Comparison of ENCODE assay signal across 8 cellular contexts in the genomic region with DNA sequence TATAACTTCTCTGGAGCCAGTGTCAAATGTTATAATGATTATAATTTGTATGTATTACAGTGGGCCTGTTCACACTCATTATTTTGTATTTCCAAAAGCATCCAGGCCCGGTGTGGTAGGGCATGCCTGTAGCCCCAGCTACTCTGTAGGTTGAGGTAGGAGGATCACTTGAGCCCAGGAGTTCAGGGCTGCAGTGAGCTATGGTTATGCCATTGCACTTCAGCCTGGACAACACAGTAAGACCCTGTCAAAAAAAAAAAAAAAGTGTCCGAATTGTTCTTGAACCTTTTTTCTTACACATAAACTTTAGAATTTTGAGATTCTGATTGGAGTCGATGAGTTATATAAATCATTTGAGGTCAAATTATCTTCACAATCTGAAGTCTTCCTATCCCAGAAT. TPM values are rescaled to one million over a fixed set of nuclear protein-coding genes. Genes with fewer than 3 reads are reported as not detected.
DNase-seq lines count a peak whose midpoint lies in the region; FAIRE-seq and TF ChIP-seq lines count a peak whose summit lies in the region.

No MANE protein-coding gene starts in this region.

- H4K20me1 ChIP-seq in H1 (replicated peaks in 1 of 2; ENCODE audit: control insufficient read depth in 1 of 2, insufficient read depth in 2 of 2, low read length in 2 of 2) (no peaks in the 10 kb centered on the region), osteoblast (ENCODE audit: insufficient read depth, low read length) (peaks cover 4% of the 10 kb centered on the region)

- H3K9me3 Mint-ChIP-seq in Caco-2 (ENCODE audit: unreplicated experiment), result peaks cover 32% of the 10 kb centered on the region

- DNase-seq in Caco-2, result no peak
- no peak for DNase-seq in NT2/D1 (ENCODE audit: low read depth, low spot score)
- DNase-seq in H1 (ENCODE audit: low read depth in 1 of 2, low spot score in 2 of 2), result no peak
- no peak for DNase-seq in osteoblast (ENCODE audit: insufficient read length, low spot score, missing footprints)
- DNase-seq in stimulated activated CD4-positive, alpha-beta T cell treated with anti-CD3 and anti-CD28 coated beads, Interleukin-15, amount 100 ng/mL, for 24 hours, result no peak
- no peak for DNase-seq in NCI-H1436 (lab: John Stamatoyannopoulos, UW)
- DNase-seq in UCSD-AML1 (lab: John Stamatoyannopoulos, UW; ENCODE audit: unreplicated experiment), result no peak
- DNase-seq in GM03348 (ENCODE audit: low spot score), result no peak

- no peak overlapping the region; the same call in 1 of the 2 replicates for H4K8ac ChIP-seq in H1 (ENCODE audit: extremely low read depth, insufficient read depth, low read length)

- no peak overlapping the region for H3K18ac ChIP-seq in H1 (ENCODE audit: extremely low read depth, low read length)

- H2BK5ac ChIP-seq in H1 (ENCODE audit: low read depth, low read length), result no peak overlapping the region

- H2AFZ ChIP-seq in H1 (ENCODE audit: low read length), result no peak overlapping the region
- no peak overlapping the region for H2AFZ ChIP-seq in osteoblast (ENCODE audit: low read length)

- H3K23ac ChIP-seq in H1 (ENCODE audit: insufficient read length), result no peak overlapping the region

- intact Hi-C loops in Caco-2 (cut with micrococcal nuclease; ENCODE audit: unreplicated experiment), result no loop called here

- no peak overlapping the region for H2BK20ac ChIP-seq in H1 (ENCODE audit: low read length)

- no peak for FAIRE-seq in H1 (lab: Jason Lieb, UNC)

- H3K23me2 ChIP-seq in H1 (ENCODE audit: low read depth, low read length), result no peaks in the 10 kb centered on the region

- no TSS peak for BruUV-seq in Caco-2 (replicated peaks; lab: Mats Ljungman, UMichigan)

- TF ChIP-seq CTCF in Caco-2 (IDR thresholded peaks at IDR 0.05; ENCODE audit: insufficient read depth in 1 of 2, low read depth in 1 of 2, low read length in 1 of 2, severe bottlenecking in 1 of 2, unreplicated experiment in 1 of 2), result no peak
- TF ChIP-seq CTCF in H1 (IDR thresholded peaks at IDR 0.05; ENCODE audit: control extremely low read depth in 1 of 3, insufficient read depth in 1 of 3, low read depth in 1 of 3, low read length in 3 of 3), result no peak
- no peak for TF ChIP-seq CTCF in osteoblast (IDR thresholded peaks at IDR 0.05; ENCODE audit: extremely low read depth, low read depth, low read length)

- H4K91ac ChIP-seq in H1 (replicated peaks; ENCODE audit: insufficient read length, low read length), result no peak overlapping the region

- POLR2A ChIA-PET in Caco-2 (lab: Charles Lee), result interaction anchor here (0.7 kb wide), 1 partner anchor 151 kb away, joined by 3 read pairs; a partner anchor contains a TSS
- POLR2A ChIA-PET in H1 (lab: Charles Lee; ENCODE audit: partially characterized antibody), result interaction anchor here (0.5 to 4.1 kb wide), 16 partner anchors 9 to 143 kb away, joined by 3 to 24 read pairs (median 6); a partner anchor contains a TSS

- H2BK12ac ChIP-seq in H1 (ENCODE audit: low read depth, low read length), result no peak overlapping the region

- WGBS in H1 (ENCODE audit: extremely low coverage in 1 of 2, insufficient coverage in 1 of 2, insufficient read length in 1 of 2, insufficient replicate concordance in 2 of 2, low coverage in 1 of 2, low lambda C conversion rate in 2 of 2, missing lambda C conversion rate in 1 of 2), 2 experiments, result 82% methylated on average over 3 of the region's 3 CpGs; no CpG with 5 or more reads in 1 of the 2 experiments

- H3K14ac ChIP-seq in H1 (ENCODE audit: insufficient read length), result no peak overlapping the region

- H3K9me3 ChIP-seq in Caco-2 (peaks cover 25% of the 10 kb centered on the region), NT2/D1 (ENCODE audit: insufficient read depth, low read length) (peaks cover 51% of the 10 kb centered on the region), H1 (ENCODE audit: insufficient read depth in 2 of 2, low read depth in 1 of 2, low read length in 1 of 2) (peaks cover 45 to 46% of the 10 kb centered on the region in 2 experiments), osteoblast (ENCODE audit: low read depth, low read length) (peaks cover 27% of the 10 kb centered on the region)

- H3K36me3 ChIP-seq in Caco-2 (ENCODE audit: control insufficient read depth, insufficient read depth, low read length) (no peaks in the 10 kb centered on the region; the same call in 1 of the 2 replicates), NT2/D1 (ENCODE audit: insufficient read depth, insufficient read length, low read length) (peaks cover 47% of the 10 kb centered on the region), H1 (ENCODE audit: control insufficient read depth in 2 of 4, insufficient read depth in 4 of 4, low read length in 3 of 4) (peaks cover 10 to 43% (median 26%) of the 10 kb centered on the region in 4 experiments; a peak in 7 of 8 replicates), osteoblast (ENCODE audit: insufficient read depth, low read length) (peaks cover 39% of the 10 kb centered on the region)

- TF ChIP-seq POLR2A in H1 (IDR thresholded peaks at IDR 0.05; ENCODE audit: control extremely low read depth in 1 of 2, low read depth in 2 of 2, low read length in 2 of 2), result no peak

- no peak for TF ChIP-seq RAD21 in H1 (IDR thresholded peaks at IDR 0.05 in 1 of 2, conservative IDR thresholded peaks at IDR 0.05 in 1 of 2; ENCODE audit: low read depth in 2 of 2, low read length in 2 of 2)

- no peaks in the 10 kb centered on the region for H3K4me1 Mint-ChIP-seq in Caco-2 (ENCODE audit: low read depth, unreplicated experiment)

- H3K27ac ChIP-seq in H1 (ENCODE audit: low read depth, low read length) (no peak overlapping the region), osteoblast (ENCODE audit: low read depth, low read length) (no peak overlapping the region)

- H3K4me2 ChIP-seq in H1 (ENCODE audit: insufficient read depth in 1 of 2, low read depth in 2 of 2, low read length in 2 of 2) (peak overlapping the region; percentile 57 to 73), osteoblast (ENCODE audit: insufficient read depth, low read length) (peak overlapping the region; percentile 69)

- peaks cover 44% of the 10 kb centered on the region for H3K36me3 Mint-ChIP-seq in Caco-2 (ENCODE audit: insufficient read depth, unreplicated experiment)

- TF ChIP-seq EP300 in H1 (IDR thresholded peaks at IDR 0.05; ENCODE audit: borderline replicate concordance in 1 of 2, low read depth in 2 of 2, low read length in 2 of 2), result no peak

- H3K9ac ChIP-seq in NT2/D1 (ENCODE audit: insufficient read length, low read depth) (peak overlapping the region; percentile 37), H1 (replicated peaks in 1 of 4; ENCODE audit: extremely low read depth in 1 of 4, low read depth in 3 of 4, low read length in 3 of 4) (no peak overlapping the region)

- no peaks in the 10 kb centered on the region for H3K27me3 ChIP-seq in Caco-2 (replicated peaks; ENCODE audit: control insufficient read depth, insufficient read depth, low read length)
- H3K27me3 ChIP-seq in NT2/D1 (ENCODE audit: insufficient read depth, insufficient read length), result no peaks in the 10 kb centered on the region
- H3K27me3 ChIP-seq in H1 (replicated peaks in 1 of 4; ENCODE audit: control insufficient read depth in 3 of 4, extremely low read depth in 1 of 4, insufficient read depth in 3 of 4, low read length in 3 of 4), result no peaks in the 10 kb centered on the region
- H3K27me3 ChIP-seq in osteoblast (ENCODE audit: insufficient read depth, low read length), result no peaks in the 10 kb centered on the region

- no peaks in the 10 kb centered on the region for H3K27me3 Mint-ChIP-seq in Caco-2 (ENCODE audit: insufficient read depth, unreplicated experiment)

- H3K4me1 ChIP-seq in Caco-2, result no peaks in the 10 kb centered on the region
- no peaks in the 10 kb centered on the region for H3K4me1 ChIP-seq in NT2/D1 (ENCODE audit: insufficient read depth, insufficient read length)
- no peaks in the 10 kb centered on the region for H3K4me1 ChIP-seq in H1 (replicated peaks in 1 of 4; ENCODE audit: control insufficient read depth in 3 of 4, insufficient read depth in 4 of 4, low read length in 3 of 4)
- H3K4me1 ChIP-seq in osteoblast (ENCODE audit: insufficient read depth, low read length), result peaks cover 7% of the 10 kb centered on the region

- CTCF ChIA-PET in Caco-2 (lab: Charles Lee) (no interaction called here), H1 (lab: Charles Lee; ENCODE audit: partially characterized antibody) (no interaction called here)

- no peak overlapping the region for H2BK15ac ChIP-seq in H1 (ENCODE audit: low read length)

- no peaks in the 10 kb centered on the region for H3K79me1 ChIP-seq in H1 (ENCODE audit: low read depth, low read length)

- no peak overlapping the region for H2AK5ac ChIP-seq in H1 (ENCODE audit: low read depth, low read length)

- H3K4me3 ChIP-seq in Caco-2 (ENCODE audit: low read depth, low read length), result peak overlapping the region; percentile 92
- peak overlapping the region; percentile 81 for H3K4me3 ChIP-seq in NT2/D1 (ENCODE audit: insufficient read length, low read depth)
- H3K4me3 ChIP-seq in H1 (ENCODE audit: extremely low read depth in 1 of 4, insufficient read depth in 2 of 4, low read depth in 3 of 4, low read length in 4 of 4), result peak overlapping the region; percentile 73 to 85 (median 78)
- peak overlapping the region; percentile 72 for H3K4me3 ChIP-seq in osteoblast (ENCODE audit: insufficient read depth, low read length)

- H2BK120ac ChIP-seq in H1 (replicated peaks; ENCODE audit: low read depth, low read length), result no peak overlapping the region

- H3K79me2 ChIP-seq in H1 (ENCODE audit: control insufficient read depth in 1 of 2, insufficient read depth in 2 of 2, low read length in 2 of 2) (peaks cover 12 to 53% of the 10 kb centered on the region in 2 experiments), osteoblast (ENCODE audit: insufficient read depth, low read length) (peaks cover 53% of the 10 kb centered on the region)

- H3K4ac ChIP-seq in H1 (replicated peaks; ENCODE audit: insufficient read length, low read depth, low read length), result no peak overlapping the region

- peak overlapping the region; percentile 90 for H3K4me3 Mint-ChIP-seq in Caco-2 (ENCODE audit: unreplicated experiment)

- no peak overlapping the region for H3K56ac ChIP-seq in H1 (replicated peaks; ENCODE audit: insufficient read length, low read depth, low read length)

- H4K5ac ChIP-seq in H1 (ENCODE audit: insufficient read length, low read depth, low read length), result no peak overlapping the region

- H3K27ac Mint-ChIP-seq in Caco-2 (ENCODE audit: unreplicated experiment), result peak overlapping the region; percentile 97

RNA-seq across cellular contexts. Expression of a gene that starts 1.0 kb away (rescaled TPM):
- total RNA-seq in Caco-2 (2022), result 21.8 and 24.9 TPM in 2 replicates
- 33.5 and 34.0 TPM in 2 replicates for total RNA-seq in H1 (2021; fragmentation: NEBNext Ultra II Directional; extraction: Animal tissue kit (Norgen Biotek cat#: 25700))
- 5.6 and 8.9 TPM in 2 replicates for polyA plus RNA-seq in H1 (2011; rRNA removed)
- 14.6 TPM for polyA plus RNA-seq in H1 (2011; cell fraction: cytosol; rRNA removed)
- 16.6 TPM for polyA plus RNA-seq in H1 (2011; cell fraction: nucleus; rRNA removed)
- polyA plus RNA-seq in H1 (2012, experiment 1 of 2), result 20.6 to 30.1 TPM (median 22.2 TPM) in 4 replicates
- polyA plus RNA-seq in H1 (2012, experiment 2 of 2), result 2.3 TPM
- polyA plus RNA-seq in H1 (2013, experiment 1 of 2), result 22.6 TPM
- 20.3 TPM for polyA plus RNA-seq in H1 (2013, experiment 2 of 2)
- polyA minus RNA-seq in H1 (2011; rRNA and poly(A)+ RNA removed), result 49.6 and 70.6 TPM in 2 replicates
- 18.1 TPM for polyA minus RNA-seq in H1 (2011; cell fraction: cytosol; rRNA and poly(A)+ RNA removed)
- polyA minus RNA-seq in H1 (2011; cell fraction: nucleus; rRNA and poly(A)+ RNA removed), result 75.9 TPM
- 28.9 and 30.0 TPM in 2 replicates for total RNA-seq in osteoblast

RNA-seq across cellular contexts. Expression of a gene that starts 42.4 kb away (rescaled TPM):
- total RNA-seq in Caco-2 (2022) (12.1 and 12.5 TPM in 2 replicates), osteoblast (21.0 and 24.5 TPM in 2 replicates)
- 13.8 and 14.3 TPM in 2 replicates for total RNA-seq in H1 (2021; fragmentation: NEBNext Ultra II Directional; extraction: Animal tissue kit (Norgen Biotek cat#: 25700))
- 5.2 and 7.5 TPM in 2 replicates for polyA plus RNA-seq in H1 (2011; rRNA removed)
- 8.8 TPM for polyA plus RNA-seq in H1 (2011; cell fraction: cytosol; rRNA removed)
- polyA plus RNA-seq in H1 (2011; cell fraction: nucleus; rRNA removed), result 6.0 TPM
- 9.2 to 14.3 TPM (median 11.3 TPM) in 4 replicates for polyA plus RNA-seq in H1 (2012, experiment 1 of 2)
- polyA plus RNA-seq in H1 (2012, experiment 2 of 2), result 1.7 TPM
- 9.0 TPM for polyA plus RNA-seq in H1 (2013, experiment 1 of 2)
- 8.5 TPM for polyA plus RNA-seq in H1 (2013, experiment 2 of 2)
- polyA minus RNA-seq in H1 (2011; rRNA and poly(A)+ RNA removed), result 14.2 and 16.0 TPM in 2 replicates
- polyA minus RNA-seq in H1 (2011; cell fraction: cytosol; rRNA and poly(A)+ RNA removed), result 9.0 TPM
- 26.0 TPM for polyA minus RNA-seq in H1 (2011; cell fraction: nucleus; rRNA and poly(A)+ RNA removed)

RNA-seq across cellular contexts. Expression of a gene that starts 52.1 kb away (rescaled TPM):
- 15.0 and 17.8 TPM in 2 replicates for total RNA-seq in Caco-2 (2022)
- total RNA-seq in H1 (2021; fragmentation: NEBNext Ultra II Directional; extraction: Animal tissue kit (Norgen Biotek cat#: 25700)), result 7.6 and 8.4 TPM in 2 replicates
- 5.8 and 9.0 TPM in 2 replicates for polyA plus RNA-seq in H1 (2011; rRNA removed)
- polyA plus RNA-seq in H1 (2011; cell fraction: cytosol; rRNA removed), result 9.5 TPM
- 12.4 TPM for polyA plus RNA-seq in H1 (2011; cell fraction: nucleus; rRNA removed)
- 5.4 to 6.8 TPM (median 5.8 TPM) in 4 replicates for polyA plus RNA-seq in H1 (2012, experiment 1 of 2)
- 0.25 TPM for polyA plus RNA-seq in H1 (2012, experiment 2 of 2)
- polyA plus RNA-seq in H1 (2013, experiment 1 of 2), result 3.4 TPM
- 3.4 TPM for polyA plus RNA-seq in H1 (2013, experiment 2 of 2)
- polyA minus RNA-seq in H1 (2011; rRNA and poly(A)+ RNA removed), result 7.9 and 10.1 TPM in 2 replicates
- 12.6 TPM for polyA minus RNA-seq in H1 (2011; cell fraction: cytosol; rRNA and poly(A)+ RNA removed)
- polyA minus RNA-seq in H1 (2011; cell fraction: nucleus; rRNA and poly(A)+ RNA removed), result 25.7 TPM
- 20.3 and 22.1 TPM in 2 replicates for total RNA-seq in osteoblast
